Comparison of ENCODE assay signal across 17 cellular contexts in genomic region chr10:90306187-90306586, GRCh38.
DNase-seq lines count a peak whose midpoint lies in the region; ATAC-seq and TF ChIP-seq lines count a peak whose summit lies in the region.
"Had no signal": no experiment of that assay in that cellular context is flagged by ENCODE, and none has a peak within 500 bp of the region (broad histone marks: within the 10 kb centered on the region; RNA-seq: fewer than 3 reads in every experiment).

No MANE protein-coding gene starts in this region.

- H3K27ac ChIP-seq in AG04450 (ENCODE audit: low read depth, low read length) (no peak overlapping the region), brain microvascular endothelial cell (peak overlapping the region; percentile 79)
- H3K27ac ChIP-seq: cardiac muscle cell, prostate gland, vagina had no signal

- H3K27me3 ChIP-seq in AG04450 (ENCODE audit: control insufficient read depth, insufficient read depth, low read length) (no peaks in the 10 kb centered on the region), brain microvascular endothelial cell (replicated peaks) (no peaks in the 10 kb centered on the region)
- H3K27me3 ChIP-seq: cardiac muscle cell, vagina had no signal

- no peaks in the 10 kb centered on the region for H3K36me3 ChIP-seq in brain microvascular endothelial cell (replicated peaks)
- H3K36me3 ChIP-seq: cardiac muscle cell, prostate gland, vagina had no signal

- no peak for ATAC-seq in HG02938 (IDR thresholded peaks at IDR 0.05; ENCODE audit: unreplicated experiment)
- ATAC-seq: mucosa of descending colon; stimulated activated memory B cell treated with anti-CD40 and anti-IgM and Interleukin-4, amounts not matched to agents 10 μg/mL and 1 μg/mL and 100 μg/mL, for 72 hours had no signal

- peak; percentile 86 for DNase-seq in AG04450 (ENCODE audit: low read depth, low spot score)
- DNase-seq in HT1080 (ENCODE audit: low read depth) = peak; percentile 79
- peak; percentile 98 for DNase-seq in brain microvascular endothelial cell
- DNase-seq in iris pigment epithelial cell (ENCODE audit: low read depth) = peak; percentile 93
- DNase-seq in activated T-cell treated with anti-CD3 and anti-CD28 coated beads, Interleukin-2, amount 50 U/mL, for 48 hours = no peak
- no peak for DNase-seq in OCI-M2 (lab: John Stamatoyannopoulos, UW; ENCODE audit: unreplicated experiment)
- no peak for DNase-seq in cortex of kidney (lab: John Stamatoyannopoulos, UW)
- DNase-seq: activated CD4-positive, alpha-beta T cell treated with anti-CD3 and anti-CD28 coated beads, Interleukin-2, amount 50 U/mL, for 48 hours; DMS79; mucosa of descending colon; NCI-H2171; stimulated activated CD4-positive, alpha-beta T cell treated with anti-CD3 and anti-CD28 coated beads, Interleukin-4, amount 100 ng/mL, for 24 hours had no signal

- H3K9me3 ChIP-seq in AG04450 (ENCODE audit: control insufficient read depth, insufficient read depth, low read length) = no peaks in the 10 kb centered on the region
- H3K9me3 ChIP-seq: mucosa of descending colon, prostate gland, vagina had no signal

- in situ Hi-C loops in brain microvascular endothelial cell (cut with HindIII; ENCODE audit: low pct_ligation_motif_present, low sequenced_read_pairs) = no loop called here

- POLR2A ChIA-PET in AG04450 (lab: Yijun Ruan, JAX) = no interaction called here

- TF ChIP-seq CTCF in AG04450 (IDR thresholded peaks at IDR 0.05; ENCODE audit: low read depth, low read length) = no peak
- TF ChIP-seq CTCF in brain microvascular endothelial cell (IDR thresholded peaks at IDR 0.05; ENCODE audit: low read depth, low read length, missing control alignments) = no peak

- CTCF ChIA-PET in AG04450 (lab: Charles Lee) = interaction anchor here (1.8 kb wide), 1 partner anchor 18 kb away, joined by 5 read pairs; no protein-coding TSS in a partner anchor

- no peak overlapping the region for H3K4me3 ChIP-seq in AG04450 (ENCODE audit: low read depth, low read length)
- no peak overlapping the region for H3K4me3 ChIP-seq in brain microvascular endothelial cell (ENCODE audit: low read depth, low read length)
- H3K4me3 ChIP-seq: cardiac muscle cell, mucosa of descending colon, prostate gland, vagina had no signal

Comparison
In these comparisons a context has a peak if more than half of its experiments do, and no peak if none do; other contexts are left out.
1. DNase-seq: peak in AG04450 (single experiment), HT1080 (single experiment), brain microvascular endothelial cell (single experiment) and iris pigment epithelial cell (single experiment); none in activated T-cell treated with anti-CD3 and anti-CD28 coated beads, Interleukin-2, amount 50 U/mL, for 48 hours (0 of 2), OCI-M2 (single experiment) and cortex of kidney (single experiment).